9 cellular contexts compared by ENCODE assay signal in the genomic region with DNA sequence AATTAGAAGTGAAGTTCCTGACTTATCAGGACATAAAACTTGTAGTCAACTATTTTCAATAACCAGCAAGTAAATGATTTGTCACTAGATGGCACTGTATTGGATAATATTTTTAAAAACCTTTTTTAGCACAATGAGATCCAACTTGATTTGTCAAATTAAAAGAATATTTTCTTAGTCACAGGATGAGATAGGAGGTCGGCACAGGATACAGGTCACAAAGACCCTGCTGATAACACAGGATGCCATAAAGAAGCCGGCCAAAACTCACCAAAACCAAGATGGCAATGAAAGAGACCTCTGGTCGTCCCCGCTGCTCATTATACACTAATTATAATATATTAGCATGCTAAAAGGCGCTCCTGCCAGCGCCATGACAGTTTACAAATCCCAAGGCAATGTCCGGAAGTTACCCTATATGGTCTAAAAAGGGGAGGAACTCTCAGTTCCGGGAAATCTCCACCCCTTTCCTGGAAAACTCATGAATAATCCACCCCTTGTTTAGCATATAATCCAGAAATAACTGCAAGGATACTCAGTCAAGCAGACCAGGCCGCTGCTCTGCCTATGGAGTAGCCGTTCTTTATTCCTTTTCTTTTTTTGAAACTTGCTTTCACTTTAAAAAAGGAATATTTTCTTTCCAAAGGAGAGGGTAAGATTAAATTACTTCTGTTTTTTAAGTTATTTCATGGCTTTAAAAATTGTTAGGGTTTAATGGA.
A peak's percentile ranks its signal among the peaks of the same experiment; 100 is the strongest.
DNase-seq lines count a peak whose midpoint lies in the region; ATAC-seq, FAIRE-seq and TF ChIP-seq lines count a peak whose summit lies in the region.
"Had no signal": no experiment of that assay in that cellular context is flagged by ENCODE, and none has a peak within 500 bp of the region (broad histone marks: within the 10 kb centered on the region; RNA-seq: fewer than 3 reads in every experiment).

No MANE protein-coding gene starts in this region.

- no peaks in the 10 kb centered on the region for H3K9me3 Mint-ChIP-seq in effector memory CD8-positive, alpha-beta T cell
- no peaks in the 10 kb centered on the region for H3K9me3 Mint-ChIP-seq in natural killer cell treated with Interleukin-12 subunit alpha and Interleukin-12 subunit beta and Interleukin-15 and Interleukin-18, amount 100 ng/mL, for 72 hours

- peak overlapping the region in 1 of 2 donors; percentile 78 for H3K27ac Mint-ChIP-seq in effector memory CD8-positive, alpha-beta T cell
- peak overlapping the region; percentile 47 to 84 for H3K27ac Mint-ChIP-seq in natural killer cell treated with Interleukin-12 subunit alpha and Interleukin-12 subunit beta and Interleukin-15 and Interleukin-18, amount 100 ng/mL, for 72 hours

- H3K4me3 Mint-ChIP-seq in effector memory CD8-positive, alpha-beta T cell, result peak overlapping the region; percentile 30 to 66
- peak overlapping the region; percentile 7 for H3K4me3 Mint-ChIP-seq in natural killer cell treated with Interleukin-12 subunit alpha and Interleukin-12 subunit beta and Interleukin-15 and Interleukin-18, amount 100 ng/mL, for 72 hours

- no peak for DNase-seq in GM19239 (ENCODE audit: insufficient read length, low spot score)
- peak; percentile 95 for DNase-seq in RPMI7951 (ENCODE audit: low read depth)
- DNase-seq in effector memory CD8-positive, alpha-beta T cell, result no peak
- no peak for DNase-seq in natural killer cell treated with Interleukin-12 subunit alpha and Interleukin-12 subunit beta and Interleukin-15 and Interleukin-18, amount 100 ng/mL, for 72 hours (ENCODE audit: low spot score)
- no peak for DNase-seq in activated CD4-positive, CD25-positive, alpha-beta regulatory T cell treated with anti-CD3 and anti-CD28 coated beads, Interleukin-2, amount 50 U/mL, for 72 hours
- no peak for DNase-seq in GM12891 (ENCODE audit: insufficient read length, low spot score)

- peaks cover 59 to 82% of the 10 kb centered on the region in 2 donors for H3K4me1 Mint-ChIP-seq in effector memory CD8-positive, alpha-beta T cell (ENCODE audit: low read depth in 2 of 2)
- H3K4me1 Mint-ChIP-seq in natural killer cell treated with Interleukin-12 subunit alpha and Interleukin-12 subunit beta and Interleukin-15 and Interleukin-18, amount 100 ng/mL, for 72 hours (ENCODE audit: low read depth in 2 of 2), result peaks cover 50 to 72% of the 10 kb centered on the region in 2 donors

- FAIRE-seq in GM19239 (lab: Jason Lieb, UNC) (peak; percentile 18), GM12891 (lab: Jason Lieb, UNC) (no peak)
- FAIRE-seq: GM18507 had no signal

- peak; percentile 83 for TF ChIP-seq CTCF in 22Rv1 (IDR thresholded peaks at IDR 0.05)

- no peak for TF ChIP-seq POLR2A in GM12891 (IDR thresholded peaks at IDR 0.05; ENCODE audit: low read depth, low read length)

- no peak for ATAC-seq in effector memory CD8-positive, alpha-beta T cell (replicated peaks)
- ATAC-seq in natural killer cell treated with Interleukin-12 subunit alpha and Interleukin-12 subunit beta and Interleukin-15 and Interleukin-18, amount 100 ng/mL, for 72 hours, result peak in 1 of 2 donors; percentile 70
- no peak for ATAC-seq in HG03565 (IDR thresholded peaks at IDR 0.05; ENCODE audit: unreplicated experiment)

- no peaks in the 10 kb centered on the region for H3K36me3 Mint-ChIP-seq in effector memory CD8-positive, alpha-beta T cell (ENCODE audit: insufficient read depth)
- H3K36me3 Mint-ChIP-seq in natural killer cell treated with Interleukin-12 subunit alpha and Interleukin-12 subunit beta and Interleukin-15 and Interleukin-18, amount 100 ng/mL, for 72 hours, result no peaks in the 10 kb centered on the region

- peak overlapping the region; percentile 52 for H3K27ac ChIP-seq in 22Rv1

- no peaks in the 10 kb centered on the region for H3K27me3 Mint-ChIP-seq in effector memory CD8-positive, alpha-beta T cell
- no peaks in the 10 kb centered on the region for H3K27me3 Mint-ChIP-seq in natural killer cell treated with Interleukin-12 subunit alpha and Interleukin-12 subunit beta and Interleukin-15 and Interleukin-18, amount 100 ng/mL, for 72 hours

TF ChIP-seq in GM12891, 5 proteins besides CTCF, POLR2A, EP300 and RAD21:
- TF ChIP-seq TAF1 (IDR thresholded peaks at IDR 0.05; ENCODE audit: low read depth, low read length), result no peak
- no peak for TF ChIP-seq PAX5 (IDR thresholded peaks at IDR 0.05; ENCODE audit: insufficient read depth, low read length, severe bottlenecking)
- TF ChIP-seq POLR2AphosphoS5 (IDR thresholded peaks at IDR 0.05; ENCODE audit: low read depth, low read length), result no peak
- no peak for TF ChIP-seq SPI1 (IDR thresholded peaks at IDR 0.05; ENCODE audit: low read depth, low read length)
